In the genomic region with DNA sequence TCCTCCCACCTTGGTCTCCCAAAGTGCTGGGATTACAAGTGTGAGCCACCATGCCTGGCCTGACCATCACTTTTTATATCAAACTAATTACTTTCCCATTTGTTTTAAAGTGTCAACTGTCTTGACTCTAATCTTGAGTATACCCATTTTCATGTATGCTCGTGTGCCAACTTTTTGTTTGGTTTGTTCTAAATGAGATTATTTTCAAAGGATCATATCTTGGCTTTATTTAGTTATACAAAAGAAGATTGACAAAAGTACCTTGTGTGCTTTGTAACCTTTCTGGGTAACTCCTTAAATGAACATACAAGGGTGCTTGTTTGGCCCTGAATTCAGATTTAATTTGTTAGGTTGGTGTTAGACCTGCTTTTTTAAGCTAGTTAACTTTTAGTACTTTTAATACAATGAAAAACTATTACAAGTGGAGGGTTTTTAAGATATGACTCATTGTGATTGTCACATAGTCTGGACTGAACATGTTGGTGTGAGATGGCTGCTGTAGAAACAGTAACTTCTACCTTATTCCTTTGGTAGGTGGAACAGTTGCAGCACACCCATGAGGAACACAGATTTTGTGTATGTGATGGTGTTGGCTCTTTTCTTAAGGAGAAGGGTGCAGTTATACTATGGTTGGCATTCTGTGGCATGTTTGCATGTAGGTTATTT, we compare ENCODE assay signal across 18 cellular contexts. TPM values are rescaled to one million over a fixed set of nuclear protein-coding genes. Genes with fewer than 3 reads are reported as not detected.
A peak's percentile ranks its signal among the peaks of the same experiment; 100 is the strongest.
DNase-seq lines count a peak whose midpoint lies in the region; ATAC-seq, FAIRE-seq and TF ChIP-seq lines count a peak whose summit lies in the region.
"Had no signal": no experiment of that assay in that cellular context is flagged by ENCODE, and none has a peak within 500 bp of the region (broad histone marks: within the 10 kb centered on the region; RNA-seq: fewer than 3 reads in every experiment).

No MANE protein-coding gene starts in this region.

- H3K36me3 ChIP-seq in body of pancreas (replicated peaks in 1 of 2; ENCODE audit: insufficient read depth in 1 of 2, low read depth in 2 of 2), result no peaks in the 10 kb centered on the region
- peaks cover 2 to 17% of the 10 kb centered on the region in 2 experiments for H3K36me3 ChIP-seq in keratinocyte (ENCODE audit: control insufficient read depth in 2 of 2, extremely low read depth in 1 of 2, insufficient read depth in 2 of 2, low read length in 2 of 2)
- no peaks in the 10 kb centered on the region for H3K36me3 ChIP-seq in stomach

- H3K9me3 Mint-ChIP-seq in HFFc6, result no peaks in the 10 kb centered on the region
- H3K9me3 Mint-ChIP-seq: CD8-positive, alpha-beta T cell had no signal

- H3K36me3 Mint-ChIP-seq in HFFc6 (ENCODE audit: low read depth), result peaks cover 36% of the 10 kb centered on the region
- H3K36me3 Mint-ChIP-seq: CD8-positive, alpha-beta T cell had no signal

- H3K4me3 ChIP-seq in body of pancreas (no peak overlapping the region), keratinocyte (ENCODE audit: control insufficient read depth in 2 of 3, extremely low read depth in 1 of 3, insufficient read depth in 2 of 3, low read depth in 1 of 3, low read length in 3 of 3) (no peak overlapping the region), stomach (no peak overlapping the region)
- H3K4me3 ChIP-seq: BLaER1 had no signal

- 27 to 29% methylated on average over 1 of the region's 1 CpG for WGBS in body of pancreas, 2 donors
- WGBS in stomach, 5 donors, result 34 to 60% (median 50%) methylated on average over 1 of the region's 1 CpG

- peak; percentile 76 for ATAC-seq in body of pancreas
- ATAC-seq: CD8-positive, alpha-beta T cell had no signal

- no peaks in the 10 kb centered on the region for H3K27me3 Mint-ChIP-seq in HFFc6 (ENCODE audit: insufficient read depth)

- H3K9me1 ChIP-seq in keratinocyte (ENCODE audit: control insufficient read depth, extremely low read depth, insufficient read depth, low read length), result no peaks in the 10 kb centered on the region

- FAIRE-seq in keratinocyte (lab: Jason Lieb, UNC), result peak; percentile 17
- FAIRE-seq: GM12892, H1 had no signal

- dilution Hi-C loops in keratinocyte (cut with MboI; ENCODE audit: extremely low pct_ligation_motif_present, low sequenced_read_pairs), result no loop called here

- H3K27ac Mint-ChIP-seq in HFFc6, result peak overlapping the region; percentile 58; the same call in 1 of the 2 replicates
- H3K27ac Mint-ChIP-seq: CD8-positive, alpha-beta T cell had no signal

- H3K9me3 ChIP-seq in body of pancreas (no peaks in the 10 kb centered on the region), keratinocyte (ENCODE audit: control insufficient read depth, low read depth, low read length) (no peaks in the 10 kb centered on the region), stomach (no peaks in the 10 kb centered on the region)
- H3K9me3 ChIP-seq: BLaER1 had no signal

- TF ChIP-seq EP300 in stomach (IDR thresholded peaks at IDR 0.05), result no peak

- H3K79me2 ChIP-seq in keratinocyte (ENCODE audit: control insufficient read depth, insufficient read depth, low read length), result peaks cover 4% of the 10 kb centered on the region

- TF ChIP-seq CTCF in HFFc6 (IDR thresholded peaks at IDR 0.05) (no peak), body of pancreas (IDR thresholded peaks at IDR 0.05) (no peak), keratinocyte (optimal IDR thresholded peaks at IDR 0.05 in 1 of 3, IDR thresholded peaks at IDR 0.05 in 1 of 3, conservative IDR thresholded peaks at IDR 0.05 in 1 of 3; ENCODE audit: extremely low read depth in 1 of 3, insufficient read depth in 2 of 3, low read length in 3 of 3) (no peak), stomach (IDR thresholded peaks at IDR 0.05) (no peak)

- intact Hi-C loops in body of pancreas (cut with DNase I) (no loop called here), stomach (cut with DNase I; ENCODE audit: low total_unique reads) (no loop called here)

- H3K27ac ChIP-seq in body of pancreas, result no peak overlapping the region
- no peak overlapping the region for H3K27ac ChIP-seq in keratinocyte (ENCODE audit: control insufficient read depth, insufficient read depth, low read length)
- H3K27ac ChIP-seq in stomach, result peak overlapping the region in 3 of 5 donors; percentile 9 to 68 (median 36)
- H3K27ac ChIP-seq: BLaER1 had no signal

- H4K20me1 ChIP-seq in keratinocyte (ENCODE audit: control insufficient read depth, extremely low read depth, insufficient read depth, low read length), result no peaks in the 10 kb centered on the region
- H4K20me1 ChIP-seq: BLaER1 had no signal

- no peak overlapping the region for H3K9ac ChIP-seq in keratinocyte (ENCODE audit: control insufficient read depth, extremely low read depth, insufficient read depth, low read length)
- H3K9ac ChIP-seq: BLaER1 had no signal

- no peak overlapping the region for H2AFZ ChIP-seq in keratinocyte (ENCODE audit: control insufficient read depth, low read length)

- no peak for TF ChIP-seq POLR2A in body of pancreas (IDR thresholded peaks at IDR 0.05)
- no peak for TF ChIP-seq POLR2A in stomach (IDR thresholded peaks at IDR 0.05)

- peak overlapping the region; percentile 20; the same call in 1 of the 2 replicates for H3K4me3 Mint-ChIP-seq in HFFc6
- H3K4me3 Mint-ChIP-seq: CD8-positive, alpha-beta T cell had no signal

- DNase-seq in HFFc6 (peak; percentile 27), body of pancreas (peak in 2 of 4 donors; percentile 14 to 45), keratinocyte (ENCODE audit: low read depth, low spot score) (no peak), stomach (no peak), hypothalamus (lab: John Stamatoyannopoulos, UW) (no peak), EL (no peak)
- no peak for DNase-seq in activated naive CD4-positive, alpha-beta T cell treated with anti-CD3 and anti-CD28 coated beads, Interleukin-2, amount 50 U/mL, for 16 hours
- DNase-seq: CD8-positive, alpha-beta T cell; DMS79 treated with DMSO at 0.1 percent for 48 hours; GF-D8; MM.1S; NCI-H1105; NCI-H1694; NCI-H226; NCI-H524 treated with DMSO at 0.1 percent for 48 hours had no signal

- no peak overlapping the region for H3K4me2 ChIP-seq in keratinocyte (ENCODE audit: control insufficient read depth, extremely low read depth, insufficient read depth, low read depth, low read length)
- H3K4me2 ChIP-seq: BLaER1 had no signal

- H3K4me1 ChIP-seq in body of pancreas (peaks cover 16% of the 10 kb centered on the region), keratinocyte (ENCODE audit: control insufficient read depth, extremely low read depth, insufficient read depth, low read length) (peaks cover 21% of the 10 kb centered on the region), stomach (peaks cover 0 to 12% (median 2%) of the 10 kb centered on the region in 4 donors)
- H3K4me1 ChIP-seq: BLaER1 had no signal

- H3K27me3 ChIP-seq in body of pancreas, result peaks cover 0 to 5% of the 10 kb centered on the region in 2 donors
- no peaks in the 10 kb centered on the region for H3K27me3 ChIP-seq in keratinocyte (ENCODE audit: control insufficient read depth, extremely low read depth, insufficient read depth, low read length)
- H3K27me3 ChIP-seq in stomach, result no peaks in the 10 kb centered on the region
- H3K27me3 ChIP-seq: BLaER1 had no signal

- peaks cover 34% of the 10 kb centered on the region for H3K4me1 Mint-ChIP-seq in HFFc6 (ENCODE audit: low read depth)

RNA-seq across cellular contexts. Expression of a gene that starts 10.7 kb away (rescaled TPM):
- total RNA-seq in HFFc6 (2021; fragmentation: NEBNext Ultra II Directional; extraction: Animal tissue kit (Norgen Biotek cat#: 25700)), result 10 to 100 TPM; 37.0 to 74.7 (median 64.6) TPM
- 1 to 10 TPM in 1 of 2 donors, under 1 TPM in 1; 0.99 to 2.9 TPM for total RNA-seq in body of pancreas
- polyA plus RNA-seq in keratinocyte, result 8.3 to 28.8 TPM (median 28.2 TPM) in 3 replicates
- polyA plus RNA-seq in keratinocyte (2011; ENCODE audit: low read depth), result 4.1 TPM
- polyA plus RNA-seq in keratinocyte (2011; cell fraction: cytosol; rRNA removed), result 8.5 and 9.4 TPM in 2 replicates
- polyA plus RNA-seq in keratinocyte (2011; cell fraction: nucleus; rRNA removed), result 19.7 and 27.7 TPM in 2 replicates
- polyA plus RNA-seq in keratinocyte (2012; ENCODE audit: low replicate concordance), result 1.4 and 20.5 TPM in 2 replicates
- 3.5 to 29.8 TPM (median 12.2 TPM) in 3 replicates for polyA minus RNA-seq in keratinocyte
- 4.8 TPM for polyA minus RNA-seq in keratinocyte (2011; cell fraction: cytosol; rRNA and poly(A)+ RNA removed)
- polyA minus RNA-seq in keratinocyte (2011; cell fraction: nucleus; rRNA and poly(A)+ RNA removed), result 5.2 and 13.7 TPM in 2 replicates
- total RNA-seq in stomach, result 10 to 100 TPM in 3 of 5 donors, 1 to 10 TPM in 2; 8.0 to 26.3 (median 17.1) TPM
- 1 to 10 TPM; 2.1 to 5.7 (median 2.4) TPM for polyA plus RNA-seq in stomach

RNA-seq across cellular contexts. Expression of a gene that starts 27.7 kb away (rescaled TPM):
- total RNA-seq in HFFc6 (2021; fragmentation: NEBNext Ultra II Directional; extraction: Animal tissue kit (Norgen Biotek cat#: 25700)), result 1,000 to 10,000 TPM; 1,302 to 1,622 (median 1,423) TPM
- total RNA-seq in body of pancreas (100 to 1,000 TPM; 332 to 973 TPM), stomach (1,000 to 10,000 TPM in 2 of 5 donors, 100 to 1,000 TPM in 2, 10 to 100 TPM in 1; 99.1 to 1,684 (median 575) TPM)
- polyA plus RNA-seq in keratinocyte (755 to 1,540 TPM (median 871 TPM) in 3 replicates), stomach (1,000 to 10,000 TPM; 1,998 to 2,495 (median 2,423) TPM)
- 595 TPM for polyA plus RNA-seq in keratinocyte (2011; ENCODE audit: low read depth)
- 677 and 1,303 TPM in 2 replicates for polyA plus RNA-seq in keratinocyte (2011; cell fraction: cytosol; rRNA removed)
- polyA plus RNA-seq in keratinocyte (2011; cell fraction: nucleus; rRNA removed), result 236 and 257 TPM in 2 replicates
- 2,151 and 2,215 TPM in 2 replicates for polyA plus RNA-seq in keratinocyte (2012; ENCODE audit: low replicate concordance)
- 397 to 557 TPM (median 450 TPM) in 3 replicates for polyA minus RNA-seq in keratinocyte
- polyA minus RNA-seq in keratinocyte (2011; cell fraction: cytosol; rRNA and poly(A)+ RNA removed), result 4,077 TPM
- 159 and 165 TPM in 2 replicates for polyA minus RNA-seq in keratinocyte (2011; cell fraction: nucleus; rRNA and poly(A)+ RNA removed)

Comparison
In these comparisons a context has a peak if more than half of its experiments do, and no peak if none do; other contexts are left out.
1. H3K27ac ChIP-seq: peak in stomach (3 of 5); none in body of pancreas (0 of 4) and keratinocyte (single experiment).